Comparison of ENCODE assay signal across 8 cellular contexts in the genomic region with DNA sequence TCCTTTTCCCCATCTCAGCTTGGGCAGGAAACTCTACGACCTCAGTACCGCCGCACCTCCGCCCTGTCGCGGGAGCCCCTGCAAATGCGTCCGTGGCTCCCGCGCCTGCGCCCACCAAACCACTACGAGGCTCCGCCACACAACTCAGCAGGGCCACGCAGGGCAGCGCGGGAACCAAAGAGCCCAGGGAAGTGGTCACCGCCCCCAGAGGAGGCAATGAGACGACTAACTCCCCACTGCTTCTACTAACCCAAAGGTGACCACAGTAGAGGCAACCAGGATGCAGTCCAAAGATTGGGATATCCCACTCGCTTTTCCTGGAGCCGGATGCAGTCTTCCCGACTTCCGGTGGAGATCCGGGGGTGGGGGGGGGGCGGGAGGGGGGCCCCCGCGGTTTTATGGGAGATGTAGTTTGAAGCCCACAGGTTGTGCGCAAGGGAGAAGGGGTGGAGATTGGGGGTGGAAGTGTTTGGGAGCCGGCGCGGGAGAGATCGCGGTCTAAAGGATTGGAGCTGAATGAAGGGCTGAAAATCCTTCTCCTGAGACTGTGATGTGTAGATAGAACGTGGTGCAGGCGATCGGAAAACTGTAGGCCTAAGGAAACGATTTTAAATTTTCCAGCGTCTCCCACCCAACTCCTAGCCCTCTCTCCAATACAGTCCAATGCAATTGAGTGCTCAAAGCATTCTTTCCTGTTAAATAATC. TPM values are rescaled to one million over a fixed set of nuclear protein-coding genes. Genes with fewer than 3 reads are reported as not detected.
DNase-seq lines count a peak whose midpoint lies in the region; ATAC-seq and TF ChIP-seq lines count a peak whose summit lies in the region.

A gene (minus strand): TSS at position 337 of the 705 bp plus-strand sequence. CDS start 2,541 bp downstream, outside the sequence.

- TF ChIP-seq CTCF in IMR-90 (conservative IDR thresholded peaks at IDR 0.05; ENCODE audit: low read depth, low read length) (no peak), RWPE1 (conservative IDR thresholded peaks at IDR 0.05; ENCODE audit: low read depth) (no peak), neutrophil (IDR thresholded peaks at IDR 0.05) (no peak)

- H4K5ac ChIP-seq in IMR-90 (ENCODE audit: low read depth, low read length) = peak within 1 kb of the TSS; percentile 94

- H3K36me3 ChIP-seq in IMR-90 (ENCODE audit: control insufficient read depth, insufficient read depth, low read length) (no peaks in the 10 kb centered on the region), neutrophil (no peaks in the 10 kb centered on the region), thymus (ENCODE audit: control insufficient read depth, insufficient read depth) (no peaks in the 10 kb centered on the region)

- POLR2A ChIA-PET in IMR-90 (lab: Charles Lee; ENCODE audit: unreplicated experiment) = no interaction called here
- POLR2A ChIA-PET in RWPE1 (lab: Yijun Ruan, JAX; ENCODE audit: low non-redundant PET) = no interaction called here

- ATAC-seq in GM21529 (IDR thresholded peaks at IDR 0.05; ENCODE audit: unreplicated experiment) (peak; percentile 76), IMR-90 (ENCODE audit: low read depth) (peak; percentile 96)
- ATAC-seq in activated naive CD4-positive, alpha-beta T cell treated with anti-CD3 and anti-CD28 coated beads, Interleukin-2, amount 50 U/mL, for 72 hours = peak; percentile 87 to 95

- H3K4me3 ChIP-seq in IMR-90 (ENCODE audit: insufficient read depth, low read depth, low read length) (peak within 1 kb of the TSS; percentile 81), neutrophil (ENCODE audit: low read depth in 1 of 2, low read length in 1 of 2) (peak within 1 kb of the TSS; percentile 20 to 50), thymus (ENCODE audit: low read length) (peak within 1 kb of the TSS; percentile 80)

- peak within 1 kb of the TSS; percentile 87 for H3K18ac ChIP-seq in IMR-90 (ENCODE audit: low read depth, low read length)

- dilution Hi-C loops in IMR-90 (cut with HindIII; ENCODE audit: low sequenced_read_pairs, unreplicated experiment) = no loop called here

- H4K20me1 ChIP-seq in IMR-90 (ENCODE audit: insufficient read depth, low read length) = no peaks in the 10 kb centered on the region

- H3K36me3 Mint-ChIP-seq in activated naive CD4-positive, alpha-beta T cell treated with anti-CD3 and anti-CD28 coated beads, Interleukin-2, amount 50 U/mL, for 72 hours = no peaks in the 10 kb centered on the region

- intact Hi-C loops in IMR-90 (cut with micrococcal nuclease) = no loop called here

- H3K4ac ChIP-seq in IMR-90 (ENCODE audit: low read depth, low read length) = peak within 1 kb of the TSS; percentile 98

- H3K27me3 ChIP-seq in IMR-90 (ENCODE audit: control insufficient read depth, insufficient read depth, low read length) = no peaks in the 10 kb centered on the region
- peaks cover 3% of the 10 kb centered on the region for H3K27me3 ChIP-seq in neutrophil
- H3K27me3 ChIP-seq in thymus (ENCODE audit: control insufficient read depth, insufficient read depth) = no peaks in the 10 kb centered on the region

- 0 out of 2 replicates have a peak within 1 kb of the TSS, but pooled peaks have one; percentile 20 for H2BK20ac ChIP-seq in IMR-90 (ENCODE audit: low read depth, low read length)

- H2BK120ac ChIP-seq in IMR-90 (ENCODE audit: low read depth, low read length) = peak within 1 kb of the TSS; percentile 64

- H2BK5ac ChIP-seq in IMR-90 (ENCODE audit: low read depth, low read length, poor library complexity, severe bottlenecking) = peak within 1 kb of the TSS; percentile 91

- peak within 1 kb of the TSS; percentile 95 for H3K4me2 ChIP-seq in IMR-90 (ENCODE audit: low read depth, low read length)

- DNase-seq in DMS53 (lab: John Stamatoyannopoulos, UW) = peak; percentile 93
- DNase-seq in IMR-90 = peak; percentile 67
- DNase-seq in RWPE1 (ENCODE audit: low spot score) = peak; percentile 97
- DNase-seq in activated naive CD4-positive, alpha-beta T cell treated with anti-CD3 and anti-CD28 coated beads, Interleukin-2, amount 50 U/mL, for 72 hours (ENCODE audit: low spot score in 2 of 2) = peak; percentile 54 to 61
- peak; percentile 41 for DNase-seq in glomerular endothelial cell (ENCODE audit: extremely low read depth, low read depth, low spot score)

- H2AK5ac ChIP-seq in IMR-90 (ENCODE audit: low read depth, low read length) = peak within 1 kb of the TSS; percentile 25; the same call in 1 of the 2 replicates

- in situ Hi-C loops in IMR-90 (cut with MboI; ENCODE audit: low sequenced_read_pairs) = loop anchor here (10.0 kb wide), 1 partner anchor 612 kb away; no protein-coding TSS in a partner anchor

- H3K79me1 ChIP-seq in IMR-90 (ENCODE audit: low read depth in 1 of 2, low read length in 2 of 2) = peaks cover 0 to 7% of the 10 kb centered on the region in 2 experiments; a peak in 1 of 4 replicates

- peak within 1 kb of the TSS; percentile 99 for H3K14ac ChIP-seq in IMR-90 (replicated peaks; ENCODE audit: low read depth, low read length)

- H3K9me3 Mint-ChIP-seq in activated naive CD4-positive, alpha-beta T cell treated with anti-CD3 and anti-CD28 coated beads, Interleukin-2, amount 50 U/mL, for 72 hours = no peaks in the 10 kb centered on the region

- no peaks in the 10 kb centered on the region for H3K9me1 ChIP-seq in IMR-90 (ENCODE audit: insufficient read depth, low read length)

- CTCF ChIA-PET in IMR-90 (lab: Yijun Ruan, JAX) = no interaction called here
- CTCF ChIA-PET in RWPE1 (lab: Yijun Ruan, JAX) = interaction anchor here (0.6 kb wide), 3 partner anchors 13 to 757 kb away, joined by 3 to 5 read pairs (median 3); no protein-coding TSS in a partner anchor

- peak within 1 kb of the TSS; percentile 98 for H2AFZ ChIP-seq in IMR-90 (replicated peaks; ENCODE audit: low read length, poor library complexity)

- no TSS peak for BruUV-seq in IMR-90 (replicated peaks; lab: Mats Ljungman, UMichigan)

- H3K27ac ChIP-seq in IMR-90 (ENCODE audit: insufficient read depth, low read length) (peak within 1 kb of the TSS; percentile 94), RWPE1 (peak within 1 kb of the TSS; percentile 90), neutrophil (no peak within 1 kb of the TSS), thymus (ENCODE audit: low read depth) (peak within 1 kb of the TSS; percentile 92)

- peak within 1 kb of the TSS; percentile 95 to 98 for H4K8ac ChIP-seq in IMR-90 (ENCODE audit: low read depth in 2 of 2, low read length in 2 of 2)

- H3K23ac ChIP-seq in IMR-90 (ENCODE audit: low read depth, low read length) = peak within 1 kb of the TSS; percentile 98

- no CpG with 5 or more reads among the region's 37 CpGs for WGBS in IMR-90 (ENCODE audit: extremely low coverage in 2 of 2, insufficient read length in 1 of 2), 2 experiments
- WGBS in thymus = 12% methylated on average over 37 of the region's 37 CpGs

- H3K4me1 ChIP-seq in IMR-90 (ENCODE audit: control insufficient read depth, insufficient read depth, low read length) = no peaks in the 10 kb centered on the region
- H3K4me1 ChIP-seq in neutrophil (ENCODE audit: control insufficient read depth in 1 of 2, insufficient read depth in 1 of 2, low read depth in 1 of 2, low read length in 1 of 2) = peaks cover 4 to 12% of the 10 kb centered on the region in 2 experiments
- H3K4me1 ChIP-seq in thymus (ENCODE audit: control insufficient read depth, insufficient read depth, low read length) = peaks cover 3% of the 10 kb centered on the region

- peak within 1 kb of the TSS; percentile 97 for H3K9ac ChIP-seq in IMR-90 (ENCODE audit: low read depth, low read length)

- H4K91ac ChIP-seq in IMR-90 (ENCODE audit: insufficient read depth, low read depth, low read length) = peak within 1 kb of the TSS; percentile 92

- peak within 1 kb of the TSS; percentile 93 for H3K56ac ChIP-seq in IMR-90 (ENCODE audit: extremely low read depth, insufficient read depth, low read length)

- H3K9me3 ChIP-seq in IMR-90 (ENCODE audit: control insufficient read depth, insufficient read depth, low read length) (no peaks in the 10 kb centered on the region), neutrophil (no peaks in the 10 kb centered on the region), thymus (ENCODE audit: control insufficient read depth) (no peaks in the 10 kb centered on the region)

- peak within 1 kb of the TSS; percentile 47 for H2AK9ac ChIP-seq in IMR-90 (replicated peaks; ENCODE audit: low read depth, low read length, poor library complexity)

- H2BK15ac ChIP-seq in IMR-90 (ENCODE audit: low read depth, low read length) = 0 out of 3 replicates have a peak within 1 kb of the TSS, but pooled peaks have one; percentile 59

- peak within 1 kb of the TSS; percentile 84 to 88 for H3K27ac Mint-ChIP-seq in activated naive CD4-positive, alpha-beta T cell treated with anti-CD3 and anti-CD28 coated beads, Interleukin-2, amount 50 U/mL, for 72 hours

- TF ChIP-seq RAD21 in IMR-90 (IDR thresholded peaks at IDR 0.05; ENCODE audit: low read length) = no peak

- TF ChIP-seq POLR2A in IMR-90 (IDR thresholded peaks at IDR 0.05; ENCODE audit: low read depth, low read length) = peak; percentile 45; the same call in 1 of the 2 replicates

TF ChIP-seq in IMR-90, 13 proteins besides CTCF, POLR2A, EP300 and RAD21 (continues in another document):
- no peak for TF ChIP-seq BHLHE40 (IDR thresholded peaks at IDR 0.05; ENCODE audit: low read depth, low read length)
- TF ChIP-seq, protein P1, sequence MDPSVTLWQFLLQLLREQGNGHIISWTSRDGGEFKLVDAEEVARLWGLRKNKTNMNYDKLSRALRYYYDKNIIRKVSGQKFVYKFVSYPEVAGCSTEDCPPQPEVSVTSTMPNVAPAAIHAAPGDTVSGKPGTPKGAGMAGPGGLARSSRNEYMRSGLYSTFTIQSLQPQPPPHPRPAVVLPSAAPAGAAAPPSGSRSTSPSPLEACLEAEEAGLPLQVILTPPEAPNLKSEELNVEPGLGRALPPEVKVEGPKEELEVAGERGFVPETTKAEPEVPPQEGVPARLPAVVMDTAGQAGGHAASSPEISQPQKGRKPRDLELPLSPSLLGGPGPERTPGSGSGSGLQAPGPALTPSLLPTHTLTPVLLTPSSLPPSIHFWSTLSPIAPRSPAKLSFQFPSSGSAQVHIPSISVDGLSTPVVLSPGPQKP (IDR thresholded peaks at IDR 0.05; ENCODE audit: borderline replicate concordance, low read depth, low read length) = no peak
- TF ChIP-seq MXI1 (IDR thresholded peaks at IDR 0.05; ENCODE audit: borderline replicate concordance, low read depth, low read length) = no peak
- TF ChIP-seq RCOR1 (IDR thresholded peaks at IDR 0.05; ENCODE audit: insufficient replicate concordance, low read length) = no peak
- no peak for TF ChIP-seq NFE2L2 (IDR thresholded peaks at IDR 0.05; ENCODE audit: low read depth, low read length)

RNA-seq across cellular contexts. Expression of the gene that starts here (rescaled TPM):
- total RNA-seq in IMR-90 (2012; rRNA removed) (5.9 and 10.0 TPM in 2 replicates), glomerular endothelial cell (3.0 and 5.9 TPM in 2 replicates)
- polyA plus RNA-seq in IMR-90 (2012; rRNA removed) (2.3 and 3.7 TPM in 2 replicates), thymus (8.7 TPM)
- polyA plus RNA-seq in IMR-90 (2012; cell fraction: cytosol; rRNA removed) = 0.33 and 0.40 TPM in 2 replicates
- 0.71 and 8.8 TPM in 2 replicates for polyA plus RNA-seq in IMR-90 (2012; cell fraction: nucleus; rRNA removed; ENCODE audit: low replicate concordance)
- total RNA-seq in activated naive CD4-positive, alpha-beta T cell treated with anti-CD3 and anti-CD28 coated beads, Interleukin-2, amount 50 U/mL, for 72 hours = 1 to 10 TPM in 1 of 2 donors, under 1 TPM in 1; 0.71 to 5.7 TPM

Comparison
In these comparisons a context has a peak if more than half of its experiments do, and no peak if none do; other contexts are left out.
1. DNase-seq: peak in every context shown above with its lines; median percentile 97 in RWPE1; 93 in DMS53; 67 in IMR-90; 58 in activated naive CD4-positive, alpha-beta T cell treated with anti-CD3 and anti-CD28 coated beads, Interleukin-2, amount 50 U/mL, for 72 hours; 41 in glomerular endothelial cell.